8 cellular contexts compared by ENCODE assay signal in genomic region chr6:7542878-7543394, GRCh38. TPM values are rescaled to one million over a fixed set of nuclear protein-coding genes. Genes with fewer than 3 reads are reported as not detected.
A peak's percentile ranks its signal among the peaks of the same experiment; 100 is the strongest.
DNase-seq lines count a peak whose midpoint lies in the region; ATAC-seq and TF ChIP-seq lines count a peak whose summit lies in the region.

No MANE protein-coding gene starts in this region.

- in situ Hi-C loops in astrocyte of the spinal cord (cut with HindIII; ENCODE audit: low sequenced_read_pairs), result no loop called here

- ATAC-seq in GM18498 (IDR thresholded peaks at IDR 0.05; ENCODE audit: unreplicated experiment), result no peak

- no peaks in the 10 kb centered on the region for H3K36me3 ChIP-seq in BLaER1
- H3K36me3 ChIP-seq in iPS-20b (ENCODE audit: insufficient read depth, low read depth, low read length), result no peaks in the 10 kb centered on the region
- no peaks in the 10 kb centered on the region for H3K36me3 ChIP-seq in spleen

- H3K9ac ChIP-seq in BLaER1 (no peak overlapping the region), iPS-20b (ENCODE audit: low read depth, low read length) (peak overlapping the region; percentile 76; the same call in 1 of the 2 replicates)

- H3K4me3 ChIP-seq in BLaER1, result peak overlapping the region; percentile 66
- peak overlapping the region; percentile 56 for H3K4me3 ChIP-seq in astrocyte of the spinal cord (ENCODE audit: low read depth, low read length)
- H3K4me3 ChIP-seq in iPS-20b (ENCODE audit: low read length), result peak overlapping the region; percentile 84
- H3K4me3 ChIP-seq in spleen, result peak overlapping the region; percentile 50 to 85 (median 64)

- H3K9me3 ChIP-seq in BLaER1, result no peaks in the 10 kb centered on the region
- no peaks in the 10 kb centered on the region for H3K9me3 ChIP-seq in iPS-20b (ENCODE audit: insufficient read depth, low read depth, low read length)
- H3K9me3 ChIP-seq in spleen, result no peaks in the 10 kb centered on the region

- DNase-seq in HuH-7 (ENCODE audit: low spot score) (peak; percentile 79), astrocyte of the spinal cord (ENCODE audit: low read depth, low spot score) (peak; percentile 19), spleen (peak; percentile 82), COLO829 (ENCODE audit: low spot score) (no peak), SHP77 (lab: John Stamatoyannopoulos, UW) (no peak)

- peaks cover 92% of the 10 kb centered on the region for H3K27me3 ChIP-seq in BLaER1
- H3K27me3 ChIP-seq in iPS-20b (ENCODE audit: insufficient read depth, low read length), result peaks cover 67% of the 10 kb centered on the region
- H3K27me3 ChIP-seq in spleen (replicated peaks in 1 of 7), result peaks cover 0 to 89% (median 40%) of the 10 kb centered on the region in 7 donors

- 4 to 11% (median 6%) methylated on average over 17 to 31 of the region's 31 CpGs for WGBS in spleen, 5 donors

- intact Hi-C loops in spleen (cut with DNase I; ENCODE audit: low total_unique reads), result no loop called here

- H3K4me1 ChIP-seq in BLaER1 (peaks cover 23% of the 10 kb centered on the region), iPS-20b (ENCODE audit: insufficient read depth, low read length) (peaks cover 19% of the 10 kb centered on the region), spleen (peaks cover 5 to 46% (median 33%) of the 10 kb centered on the region in 6 donors)

- peak overlapping the region; percentile 96 for H3K4me2 ChIP-seq in BLaER1

- TF ChIP-seq CTCF in astrocyte of the spinal cord (IDR thresholded peaks at IDR 0.05; ENCODE audit: low read depth, low read length) (no peak), spleen (IDR thresholded peaks at IDR 0.05 in 8 of 11, conservative IDR thresholded peaks at IDR 0.05 in 3 of 11) (no peak)

- TF ChIP-seq POLR2A in spleen (IDR thresholded peaks at IDR 0.05), result peak in 1 of 3 donors; percentile 32

- peaks cover 58% of the 10 kb centered on the region for H4K20me1 ChIP-seq in BLaER1

- no peak overlapping the region for H3K27ac ChIP-seq in BLaER1
- H3K27ac ChIP-seq in iPS-20b (ENCODE audit: low read length), result no peak overlapping the region
- H3K27ac ChIP-seq in spleen, result peak overlapping the region in 7 of 8 donors; percentile 66 to 89 (median 82)

RNA-seq across cellular contexts. Expression of gene DSP, which starts 1.5 kb away (rescaled TPM):
- total RNA-seq in spleen, result 10 to 100 TPM; 10.0 to 27.6 (median 18.8) TPM
- 1 to 10 TPM in 2 of 3 donors, under 1 TPM in 1; 0.72 to 1.9 (median 1.8) TPM for polyA plus RNA-seq in spleen

RNA-seq across cellular contexts. Expression of gene SNRNP48, which starts 47.1 kb away (rescaled TPM):
- 10 to 100 TPM; 13.8 to 23.8 (median 14.9) TPM for total RNA-seq in spleen
- polyA plus RNA-seq in spleen, result 1 to 10 TPM; 4.8 to 7.4 (median 5.7) TPM

Comparison
In these comparisons a context has a peak if more than half of its experiments do, and no peak if none do; other contexts are left out.
1. H3K27ac ChIP-seq: peak in spleen (7 of 8); none in BLaER1 (single experiment) and iPS-20b (single experiment).
2. DNase-seq: peak in HuH-7 (single experiment), astrocyte of the spinal cord (single experiment) and spleen (single experiment); none in COLO829 (single experiment) and SHP77 (0 of 2).
3. Peak in every context shown above with its lines, with median percentiles within 50 percentile points of each other: H3K4me3 ChIP-seq.